In genomic region chr5:5209510-5210286, GRCh38 we compare ENCODE assay signal across 2 cellular contexts.
TF ChIP-seq lines count a peak whose summit lies in the region.

No MANE protein-coding gene starts in this region.

TF ChIP-seq in WTC11, 78 proteins besides CTCF, POLR2A, EP300 and RAD21 (continued from another document):
- TF ChIP-seq ZBTB43 (CRISPR knock-in tag; IDR thresholded peaks at IDR 0.05) = no peak
- TF ChIP-seq ATF6 (CRISPR knock-in tag; IDR thresholded peaks at IDR 0.05) = no peak
- TF ChIP-seq ERG (CRISPR knock-in tag; IDR thresholded peaks at IDR 0.05) = no peak
- no peak for TF ChIP-seq TEAD4 (CRISPR knock-in tag; IDR thresholded peaks at IDR 0.05)
- no peak for TF ChIP-seq RELA (CRISPR knock-in tag; IDR thresholded peaks at IDR 0.05; ENCODE audit: borderline replicate concordance)
- no peak for TF ChIP-seq PRDM15 (CRISPR knock-in tag; IDR thresholded peaks at IDR 0.05)
- no peak for TF ChIP-seq ZNF416 (CRISPR knock-in tag; IDR thresholded peaks at IDR 0.05)
- TF ChIP-seq FOXJ3 (CRISPR knock-in tag; IDR thresholded peaks at IDR 0.05; ENCODE audit: borderline replicate concordance) = no peak

TF ChIP-seq in GM23338, 12 proteins besides CTCF, POLR2A, EP300 and RAD21 (continued from another document):
- TF ChIP-seq REST (IDR thresholded peaks at IDR 0.05; ENCODE audit: unreplicated experiment) (no peak), EZH2 (IDR thresholded peaks at IDR 0.05; ENCODE audit: low read depth, unreplicated experiment) (no peak), ZNF114 (CRISPR knock-in tag; IDR thresholded peaks at IDR 0.05) (no peak), ETS1 (IDR thresholded peaks at IDR 0.05) (no peak), NANOG (IDR thresholded peaks at IDR 0.05; ENCODE audit: borderline replicate concordance) (no peak), JUNB (IDR thresholded peaks at IDR 0.05; ENCODE audit: unreplicated experiment) (no peak), POLR2AphosphoS5 (IDR thresholded peaks at IDR 0.05; ENCODE audit: low read depth) (no peak), EZH2phosphoT487 (IDR thresholded peaks at IDR 0.05; ENCODE audit: unreplicated experiment) (no peak), ZNF331 (CRISPR knock-in tag; IDR thresholded peaks at IDR 0.05; ENCODE audit: low read depth) (no peak)
